ENCODE assay signal across 11 cellular contexts in genomic region chr5:80837679-80838078, GRCh38.
DNase-seq lines count a peak whose midpoint lies in the region; ATAC-seq and TF ChIP-seq lines count a peak whose summit lies in the region.
"Had no signal": no experiment of that assay in that cellular context is flagged by ENCODE, and none has a peak within 500 bp of the region (broad histone marks: within the 10 kb centered on the region; RNA-seq: fewer than 3 reads in every experiment).

No MANE protein-coding gene starts in this region.

- peaks cover 31% of the 10 kb centered on the region for H3K36me3 Mint-ChIP-seq in activated naive CD8-positive, alpha-beta T cell treated with anti-CD3 and anti-CD28 coated beads, Interleukin-2, amount 10 ng/mL, durations not matched to agents 7 days and 5 days
- H3K36me3 Mint-ChIP-seq: neural progenitor cell had no signal

- no peaks in the 10 kb centered on the region for H3K79me2 ChIP-seq in GM23248 (ENCODE audit: insufficient read depth)

- H3K9me3 Mint-ChIP-seq in activated naive CD8-positive, alpha-beta T cell treated with anti-CD3 and anti-CD28 coated beads, Interleukin-2, amount 10 ng/mL, durations not matched to agents 7 days and 5 days: peaks cover 9% of the 10 kb centered on the region
- H3K9me3 Mint-ChIP-seq: neural progenitor cell had no signal

- no peaks in the 10 kb centered on the region for H3K27me3 Mint-ChIP-seq in activated naive CD8-positive, alpha-beta T cell treated with anti-CD3 and anti-CD28 coated beads, Interleukin-2, amount 10 ng/mL, durations not matched to agents 7 days and 5 days

- no peak overlapping the region for H3K27ac Mint-ChIP-seq in activated naive CD8-positive, alpha-beta T cell treated with anti-CD3 and anti-CD28 coated beads, Interleukin-2, amount 10 ng/mL, durations not matched to agents 7 days and 5 days
- H3K27ac Mint-ChIP-seq: neural progenitor cell had no signal

- H3K9ac ChIP-seq in GM23248: no peak overlapping the region
- H3K9ac ChIP-seq: neural progenitor cell had no signal

- TF ChIP-seq CTCF in heart left ventricle (IDR thresholded peaks at IDR 0.05): no peak

- in situ Hi-C loops in GM23248 (cut with MboI): no loop called here

- H3K9me3 ChIP-seq in GM23248 (ENCODE audit: low read depth) (no peaks in the 10 kb centered on the region), heart left ventricle (peaks cover 0 to 4% (median 0%) of the 10 kb centered on the region in 12 donors)

- H3K4me1 ChIP-seq in GM23248 (ENCODE audit: insufficient read depth) (no peaks in the 10 kb centered on the region), heart left ventricle (no peaks in the 10 kb centered on the region)
- H3K4me1 ChIP-seq: neural progenitor cell had no signal

- intact Hi-C loops in heart left ventricle (cut with DNase I): no loop called here

- H3K4me3 ChIP-seq in GM23248: no peak overlapping the region
- no peak overlapping the region for H3K4me3 ChIP-seq in heart left ventricle
- H3K4me3 ChIP-seq: neural progenitor cell had no signal

- peak; percentile 92 for ATAC-seq in GM18517 (IDR thresholded peaks at IDR 0.05; ENCODE audit: unreplicated experiment)
- peak; percentile 90 for ATAC-seq in GM19455 (IDR thresholded peaks at IDR 0.05; ENCODE audit: unreplicated experiment)
- ATAC-seq in HG03066 (IDR thresholded peaks at IDR 0.05; ENCODE audit: low read depth, unreplicated experiment): peak; percentile 87
- ATAC-seq in activated naive CD8-positive, alpha-beta T cell treated with anti-CD3 and anti-CD28 coated beads, Interleukin-2, amount 10 ng/mL, durations not matched to agents 7 days and 5 days (ENCODE audit: low read depth): peak; percentile 93
- ATAC-seq in heart left ventricle: no peak

- TF ChIP-seq POLR2A in heart left ventricle (IDR thresholded peaks at IDR 0.05): no peak

- H2AFZ ChIP-seq in GM23248: no peak overlapping the region
- H2AFZ ChIP-seq: neural progenitor cell had no signal

- H3F3A ChIP-seq in GM23248 (ENCODE audit: insufficient read depth): no peaks in the 10 kb centered on the region

- no peak overlapping the region for H3K4me2 ChIP-seq in GM23248 (ENCODE audit: unreplicated experiment)
- H3K4me2 ChIP-seq: neural progenitor cell had no signal

- no peaks in the 10 kb centered on the region for H4K20me1 ChIP-seq in GM23248 (ENCODE audit: insufficient read depth)

- H3K4me1 Mint-ChIP-seq in activated naive CD8-positive, alpha-beta T cell treated with anti-CD3 and anti-CD28 coated beads, Interleukin-2, amount 10 ng/mL, durations not matched to agents 7 days and 5 days: peaks cover 28% of the 10 kb centered on the region
- H3K4me1 Mint-ChIP-seq: neural progenitor cell had no signal

- no peaks in the 10 kb centered on the region for H3K27me3 ChIP-seq in GM23248 (replicated peaks; ENCODE audit: insufficient read depth)
- no peaks in the 10 kb centered on the region for H3K27me3 ChIP-seq in heart left ventricle
- H3K27me3 ChIP-seq: neural progenitor cell had no signal

- no peaks in the 10 kb centered on the region for H3K9me2 ChIP-seq in GM23248 (ENCODE audit: insufficient read depth)

- peak overlapping the region; percentile 12 for H3K4me3 Mint-ChIP-seq in activated naive CD8-positive, alpha-beta T cell treated with anti-CD3 and anti-CD28 coated beads, Interleukin-2, amount 10 ng/mL, durations not matched to agents 7 days and 5 days
- H3K4me3 Mint-ChIP-seq: neural progenitor cell had no signal

- CTCF ChIA-PET in HEK293T (lab: Yijun Ruan, JAX): no interaction called here

- DNase-seq in activated naive CD8-positive, alpha-beta T cell treated with anti-CD3 and anti-CD28 coated beads, Interleukin-2, amount 10 ng/mL, durations not matched to agents 7 days and 5 days: no peak
- DNase-seq in HEK293T (ENCODE audit: extremely low spot score) (no peak), GM23248 (no peak), heart left ventricle (no peak), C1 segment of cervical spinal cord (lab: John Stamatoyannopoulos, UW) (no peak)
- DNase-seq: dermis blood vessel endothelial cell, IMR-90 had no signal

- POLR2A ChIA-PET in activated naive CD8-positive, alpha-beta T cell treated with anti-CD3 and anti-CD28 coated beads, Interleukin-2, amount 10 ng/mL, durations not matched to agents 7 days and 5 days (lab: Charles Lee): no interaction called here
- POLR2A ChIA-PET in HEK293T (lab: Yijun Ruan, JAX): no interaction called here

- H3K36me3 ChIP-seq in GM23248 (ENCODE audit: low read depth): no peaks in the 10 kb centered on the region
- no peaks in the 10 kb centered on the region for H3K36me3 ChIP-seq in heart left ventricle
- H3K36me3 ChIP-seq: neural progenitor cell had no signal

- H3K27ac ChIP-seq in GM23248 (no peak overlapping the region), heart left ventricle (no peak overlapping the region)
- H3K27ac ChIP-seq: neural progenitor cell had no signal

TF ChIP-seq in HEK293T, 16 proteins besides CTCF, POLR2A, EP300 and RAD21:
- no peak for TF ChIP-seq BHLHE40 (IDR thresholded peaks at IDR 0.05; ENCODE audit: borderline replicate concordance)
- no peak for TF ChIP-seq NFRKB (IDR thresholded peaks at IDR 0.05)
- TF ChIP-seq FOXM1 (IDR thresholded peaks at IDR 0.05; ENCODE audit: borderline replicate concordance): no peak
- TF ChIP-seq FOXA1 (IDR thresholded peaks at IDR 0.05): no peak
- no peak for TF ChIP-seq CTBP1 (IDR thresholded peaks at IDR 0.05; ENCODE audit: borderline replicate concordance)
- TF ChIP-seq PKNOX1 (IDR thresholded peaks at IDR 0.05): no peak
- no peak for TF ChIP-seq SP1 (IDR thresholded peaks at IDR 0.05)

Comparison
In these comparisons a context has a peak if more than half of its experiments do, and no peak if none do; other contexts are left out.
1. ATAC-seq: peak in GM18517 (single experiment), GM19455 (single experiment), HG03066 (single experiment) and activated naive CD8-positive, alpha-beta T cell treated with anti-CD3 and anti-CD28 coated beads, Interleukin-2, amount 10 ng/mL, durations not matched to agents 7 days and 5 days (single experiment); none in heart left ventricle (0 of 4).